In genomic region chr20:35506872-35507638, GRCh38 we compare ENCODE assay signal across 1 cellular context.
TF ChIP-seq lines count a peak whose summit lies in the region.

No MANE protein-coding gene starts in this region.

TF ChIP-seq in IMR-90, 13 proteins besides CTCF, POLR2A, EP300 and RAD21:
- TF ChIP-seq NFE2L2 (IDR thresholded peaks at IDR 0.05; ENCODE audit: low read depth, low read length) (no peak), RCOR1 (IDR thresholded peaks at IDR 0.05; ENCODE audit: insufficient replicate concordance, low read length) (no peak), MAZ (IDR thresholded peaks at IDR 0.05; ENCODE audit: borderline replicate concordance, low read depth, low read length) (no peak), ELK1 (IDR thresholded peaks at IDR 0.05; ENCODE audit: borderline replicate concordance, low read depth, low read length) (no peak), MXI1 (IDR thresholded peaks at IDR 0.05; ENCODE audit: borderline replicate concordance, low read depth, low read length) (no peak), BHLHE40 (IDR thresholded peaks at IDR 0.05; ENCODE audit: low read depth, low read length) (no peak), USF2 (IDR thresholded peaks at IDR 0.05; ENCODE audit: low read depth, low read length) (no peak), MAFK (IDR thresholded peaks at IDR 0.05; ENCODE audit: low read depth, low read length) (no peak), CHD1 (IDR thresholded peaks at IDR 0.05; ENCODE audit: low read depth, low read length) (no peak), RFX5 (IDR thresholded peaks at IDR 0.05; ENCODE audit: low read depth, low read length) (no peak), CEBPB (IDR thresholded peaks at IDR 0.05; ENCODE audit: low read depth, low read length) (no peak), SMC3 (IDR thresholded peaks at IDR 0.05; ENCODE audit: low read depth, low read length) (no peak), FOS (IDR thresholded peaks at IDR 0.05; ENCODE audit: low read depth, low read length) (no peak)
